Comparison of ENCODE assay signal across 27 cellular contexts in genomic region chr1:1941868-1942752, GRCh38. TPM values are rescaled to one million over a fixed set of nuclear protein-coding genes. Genes with fewer than 3 reads are reported as not detected.
A peak's percentile ranks its signal among the peaks of the same experiment; 100 is the strongest.
DNase-seq lines count a peak whose midpoint lies in the region; ATAC-seq, FAIRE-seq and TF ChIP-seq lines count a peak whose summit lies in the region.
"Had no signal": no experiment of that assay in that cellular context is flagged by ENCODE, and none has a peak within 500 bp of the region (broad histone marks: within the 10 kb centered on the region; RNA-seq: fewer than 3 reads in every experiment).

No MANE protein-coding gene starts in this region.

- BruUV-seq in OCI-LY7 (replicated peaks; lab: Mats Ljungman, UMichigan) = no TSS peak

- no peaks in the 10 kb centered on the region for H3K9me2 ChIP-seq in OCI-LY7 (ENCODE audit: insufficient read depth, low read length)

- H3K4me2 ChIP-seq in OCI-LY7 (ENCODE audit: low read length) = peak overlapping the region; percentile 7; the same call in 1 of the 2 replicates
- H3K4me2 ChIP-seq: GM23338, PC-9 had no signal

- H4K20me1 ChIP-seq in OCI-LY7 (ENCODE audit: insufficient read depth, low read length) = no peaks in the 10 kb centered on the region

- no peak for FAIRE-seq in small intestine (lab: Jason Lieb, UNC)

- ATAC-seq in Right ventricle myocardium inferior (no peak), left colon (peak; percentile 29), GM18520 (IDR thresholded peaks at IDR 0.05; ENCODE audit: unreplicated experiment) (no peak), HG02884 (IDR thresholded peaks at IDR 0.05; ENCODE audit: unreplicated experiment) (no peak), GM19395 (IDR thresholded peaks at IDR 0.05; ENCODE audit: unreplicated experiment) (no peak)
- ATAC-seq: GM23338, SK-N-SH treated with all-trans-retinoic acid at 6 μM for 48 hours had no signal

- WGBS in small intestine, 3 donors = 42 to 78% (median 52%) methylated on average over 36 to 39 of the region's 39 CpGs

- H3K27ac ChIP-seq in left ventricle myocardium inferior (replicated peaks) = no peak overlapping the region
- H3K27ac ChIP-seq in OCI-LY7 (ENCODE audit: low read depth, low read length, poor library complexity, severe bottlenecking) = no peak overlapping the region
- no peak overlapping the region for H3K27ac ChIP-seq in small intestine (ENCODE audit: low read depth in 1 of 2, low read length in 1 of 2)
- H3K27ac ChIP-seq: 22Rv1, C4-2B, PC-9 had no signal

- H3K4me3 ChIP-seq in left ventricle myocardium inferior (no peak overlapping the region), OCI-LY7 (ENCODE audit: low read depth, low read length, poor library complexity, severe bottlenecking) (no peak overlapping the region), small intestine (ENCODE audit: low read depth in 1 of 2, low read length in 2 of 2) (no peak overlapping the region)
- H3K4me3 ChIP-seq: GM23338, PC-9 had no signal

- DNase-seq in Right ventricle myocardium inferior (ENCODE audit: missing footprints) (peak; percentile 41), left ventricle myocardium inferior (no peak), OCI-LY7 (ENCODE audit: low spot score) (no peak), left colon (no peak), small intestine (peak; percentile 48)
- DNase-seq: ACHN, Calu3, DMS79, HCEC 1CT, KG1, NCI-H1105 treated with DMSO at 0.1 percent for 48 hours, NCI-H2029 treated with DMSO at 0.1 percent for 48 hours, NCI-H2171, NCI-H345, NCI-H524, NCI-H82, PC-9, SIG-M5 had no signal

- no peaks in the 10 kb centered on the region for H3K79me2 ChIP-seq in OCI-LY7 (ENCODE audit: insufficient read depth, low read depth, low read length)

- CTCF ChIA-PET in OCI-LY7 (lab: Charles Lee; ENCODE audit: unreplicated experiment) = interaction anchor here (0.8 kb wide), 1 partner anchor 102 kb away, joined by 3 read pairs; no protein-coding TSS in a partner anchor

- peaks cover 15% of the 10 kb centered on the region for H3K4me1 ChIP-seq in left ventricle myocardium inferior
- peaks cover 13% of the 10 kb centered on the region for H3K4me1 ChIP-seq in OCI-LY7 (ENCODE audit: insufficient read depth, low read length, poor library complexity, severe bottlenecking)
- no peaks in the 10 kb centered on the region for H3K4me1 ChIP-seq in small intestine (ENCODE audit: control insufficient read depth in 2 of 2, insufficient read depth in 1 of 2, low read depth in 1 of 2, low read length in 1 of 2)

- H3K9me3 ChIP-seq in left ventricle myocardium inferior (replicated peaks) (no peaks in the 10 kb centered on the region), OCI-LY7 (ENCODE audit: low read length) (no peaks in the 10 kb centered on the region), small intestine (ENCODE audit: control insufficient read depth, low read depth) (no peaks in the 10 kb centered on the region)

- H3K36me3 ChIP-seq in left ventricle myocardium inferior (no peaks in the 10 kb centered on the region), OCI-LY7 (ENCODE audit: insufficient read depth, low read length) (no peaks in the 10 kb centered on the region), small intestine (ENCODE audit: control insufficient read depth in 2 of 2, insufficient read depth in 2 of 2, low read length in 2 of 2) (no peaks in the 10 kb centered on the region)

- POLR2A ChIA-PET in OCI-LY7 (lab: Charles Lee) = interaction anchor here (1.6 kb wide), 1 partner anchor 15 kb away, joined by 3 read pairs; no protein-coding TSS in a partner anchor

- H3K27me3 ChIP-seq in left ventricle myocardium inferior (ENCODE audit: low read depth) = peaks cover 68% of the 10 kb centered on the region
- no peaks in the 10 kb centered on the region for H3K27me3 ChIP-seq in small intestine (ENCODE audit: control insufficient read depth in 2 of 2, insufficient read depth in 2 of 2, low read length in 2 of 2)

- intact Hi-C loops in Right ventricle myocardium inferior (cut with DNase I) (no loop called here), left ventricle myocardium inferior (cut with micrococcal nuclease) (no loop called here), OCI-LY7 (cut with micrococcal nuclease; ENCODE audit: unreplicated experiment) (loop anchor here (5.0 kb wide), 1 partner anchor 105 kb away; no protein-coding TSS in a partner anchor), left colon (cut with DNase I, micrococcal nuclease) (no loop called here)

- TF ChIP-seq CTCF in left ventricle myocardium inferior (IDR thresholded peaks at IDR 0.05; ENCODE audit: borderline replicate concordance) (no peak), OCI-LY7 (conservative IDR thresholded peaks at IDR 0.05; ENCODE audit: low read length) (no peak)

- H2AFZ ChIP-seq in OCI-LY7 (ENCODE audit: low read length) = peak overlapping the region; percentile 9; the same call in 1 of the 2 replicates
- H2AFZ ChIP-seq: GM23338, PC-9 had no signal

RNA-seq across cellular contexts. Expression of gene TMEM52, which starts 23.0 kb away (rescaled TPM):
- 1.2 TPM for total RNA-seq in Right ventricle myocardium inferior
- total RNA-seq in left ventricle myocardium inferior = 0.47 TPM
- 0.46 and 1.7 TPM in 2 replicates for total RNA-seq in OCI-LY7 (2014; rRNA removed; shearing (Covaris generic))
- total RNA-seq in OCI-LY7 (2022) = 2.5 and 2.7 TPM in 2 replicates
- 1 to 10 TPM; 4.1 to 4.3 TPM for total RNA-seq in left colon
- polyA plus RNA-seq in small intestine = 1 to 10 TPM; 4.1 to 6.3 (median 4.6) TPM

RNA-seq across cellular contexts. Expression of gene CALML6, which starts 27.1 kb away (rescaled TPM):
- total RNA-seq in Right ventricle myocardium inferior (not detected), left ventricle myocardium inferior (not detected), OCI-LY7 (2022) (2.4 and 5.1 TPM in 2 replicates), left colon (under 1 TPM; 0.34 to 0.50 TPM)
- total RNA-seq in OCI-LY7 (2014; rRNA removed; shearing (Covaris generic)) = 0.54 and 0.88 TPM in 2 replicates
- under 1 TPM in 1 of 3 donors, not detected in 2; 0.18 TPM for polyA plus RNA-seq in small intestine
- total RNA-seq: HT1080 had no signal
- polyA plus RNA-seq: CD8-positive, alpha-beta memory T cell; GM23338 had no signal

RNA-seq across cellular contexts. Expression of gene GNB1, which starts 51.2 kb away (rescaled TPM):
- 182 TPM for total RNA-seq in Right ventricle myocardium inferior
- total RNA-seq in left ventricle myocardium inferior = 158 TPM
- total RNA-seq in OCI-LY7 (2014; rRNA removed; shearing (Covaris generic)) = 86.9 and 101 TPM in 2 replicates
- total RNA-seq in OCI-LY7 (2022) = 502 and 563 TPM in 2 replicates
- total RNA-seq in left colon = 100 to 1,000 TPM; 308 to 326 TPM
- 100 to 1,000 TPM; 169 to 214 (median 175) TPM for polyA plus RNA-seq in small intestine

Comparison
In these comparisons a context has a peak if more than half of its experiments do, and no peak if none do; other contexts are left out.
1. DNase-seq: peak in Right ventricle myocardium inferior (single experiment) and small intestine (single experiment); none in left ventricle myocardium inferior (single experiment), OCI-LY7 (single experiment) and left colon (0 of 2).